17 cellular contexts compared by ENCODE assay signal in genomic region chr12:121337416-121337815, GRCh38. TPM values are rescaled to one million over a fixed set of nuclear protein-coding genes. Genes with fewer than 3 reads are reported as not detected.
DNase-seq lines count a peak whose midpoint lies in the region; ATAC-seq and TF ChIP-seq lines count a peak whose summit lies in the region.
"Had no signal": no experiment of that assay in that cellular context is flagged by ENCODE, and none has a peak within 500 bp of the region (broad histone marks: within the 10 kb centered on the region; RNA-seq: fewer than 3 reads in every experiment).

No MANE protein-coding gene starts in this region.

- peaks cover 65% of the 10 kb centered on the region for H3K36me3 Mint-ChIP-seq in activated CD4-positive, alpha-beta T cell treated with anti-CD3 and anti-CD28 coated beads, Interleukin-2, amount 10 ng/mL, durations not matched to agents 24 days and 14 days (ENCODE audit: low read depth)
- peaks cover 41% of the 10 kb centered on the region for H3K36me3 Mint-ChIP-seq in activated CD4-positive, alpha-beta T cell treated with anti-CD3 and anti-CD28 coated beads, Interleukin-2, amount 10 ng/mL, durations not matched to agents 7 days and 5 days (ENCODE audit: low read depth)
- peaks cover 75% of the 10 kb centered on the region for H3K36me3 Mint-ChIP-seq in dendritic cell treated with granulocyte-macrophage colony-stimulating factor and Interleukin-4, amounts not matched to agents 40 ng/mL and 50 ng/mL, for 4 days (ENCODE audit: low read depth)
- H3K36me3 Mint-ChIP-seq in stimulated activated effector memory CD8-positive, alpha-beta T cell treated with anti-CD3 and anti-CD28 coated beads, Interleukin-12 subunit alpha, Interleukin-12 subunit beta, amount 100 ng/mL, for 72 hours = peaks cover 98% of the 10 kb centered on the region

- H3K9me3 ChIP-seq in thyroid gland = no peaks in the 10 kb centered on the region
- H3K9me3 ChIP-seq: BLaER1 treated with 17β-estradiol and CSF1 and Interleukin-3, amounts not matched to agents 10 nM and 100 nM had no signal

- H3K27ac ChIP-seq in VCaP (peak overlapping the region; percentile 34), thyroid gland (no peak overlapping the region)
- H3K27ac ChIP-seq: BLaER1 treated with 17β-estradiol and CSF1 and Interleukin-3, amounts not matched to agents 10 nM and 100 nM; HL-60 had no signal

- H3K4me1 ChIP-seq in thyroid gland = no peaks in the 10 kb centered on the region
- H3K4me1 ChIP-seq: BLaER1 treated with 17β-estradiol and CSF1 and Interleukin-3, amounts not matched to agents 10 nM and 100 nM had no signal

- no peak for DNase-seq in activated CD4-positive, alpha-beta T cell treated with anti-CD3 and anti-CD28 coated beads, Interleukin-2, amount 10 ng/mL, durations not matched to agents 24 days and 14 days
- DNase-seq in activated CD4-positive, alpha-beta T cell treated with anti-CD3 and anti-CD28 coated beads, Interleukin-2, amount 10 ng/mL, durations not matched to agents 7 days and 5 days = no peak
- DNase-seq in stimulated activated effector memory CD8-positive, alpha-beta T cell treated with anti-CD3 and anti-CD28 coated beads, Interleukin-12 subunit alpha, Interleukin-12 subunit beta, amount 100 ng/mL, for 72 hours (ENCODE audit: low spot score in 2 of 2) = no peak
- DNase-seq in thyroid gland = no peak
- DNase-seq: DMS153, MV-4-11, NCI-H1417, NCI-H1930, NCI-H69, SHP77 had no signal

- peaks cover 3% of the 10 kb centered on the region for H3K4me1 Mint-ChIP-seq in activated CD4-positive, alpha-beta T cell treated with anti-CD3 and anti-CD28 coated beads, Interleukin-2, amount 10 ng/mL, durations not matched to agents 24 days and 14 days
- no peaks in the 10 kb centered on the region for H3K4me1 Mint-ChIP-seq in activated CD4-positive, alpha-beta T cell treated with anti-CD3 and anti-CD28 coated beads, Interleukin-2, amount 10 ng/mL, durations not matched to agents 7 days and 5 days
- peaks cover 5% of the 10 kb centered on the region for H3K4me1 Mint-ChIP-seq in dendritic cell treated with granulocyte-macrophage colony-stimulating factor and Interleukin-4, amounts not matched to agents 40 ng/mL and 50 ng/mL, for 4 days (ENCODE audit: low read depth)
- no peaks in the 10 kb centered on the region for H3K4me1 Mint-ChIP-seq in stimulated activated effector memory CD8-positive, alpha-beta T cell treated with anti-CD3 and anti-CD28 coated beads, Interleukin-12 subunit alpha, Interleukin-12 subunit beta, amount 100 ng/mL, for 72 hours

- CTCF ChIA-PET in activated CD4-positive, alpha-beta T cell treated with anti-CD3 and anti-CD28 coated beads, Interleukin-2, amount 10 ng/mL, durations not matched to agents 7 days and 5 days (lab: Charles Lee) = interaction anchor here (0.8 to 5.0 kb wide), 3 partner anchors 13 to 87 kb away, joined by 3 to 25 read pairs (median 4); no protein-coding TSS in a partner anchor

- no peaks in the 10 kb centered on the region for H3K27me3 Mint-ChIP-seq in activated CD4-positive, alpha-beta T cell treated with anti-CD3 and anti-CD28 coated beads, Interleukin-2, amount 10 ng/mL, durations not matched to agents 24 days and 14 days
- no peaks in the 10 kb centered on the region for H3K27me3 Mint-ChIP-seq in activated CD4-positive, alpha-beta T cell treated with anti-CD3 and anti-CD28 coated beads, Interleukin-2, amount 10 ng/mL, durations not matched to agents 7 days and 5 days
- no peaks in the 10 kb centered on the region for H3K27me3 Mint-ChIP-seq in dendritic cell treated with granulocyte-macrophage colony-stimulating factor and Interleukin-4, amounts not matched to agents 40 ng/mL and 50 ng/mL, for 4 days

- peaks cover 34 to 37% of the 10 kb centered on the region in 2 donors for H3K36me3 ChIP-seq in thyroid gland

- H3K4me3 ChIP-seq in thyroid gland (replicated peaks in 1 of 3) = no peak overlapping the region
- H3K4me3 ChIP-seq: BLaER1 treated with 17β-estradiol and CSF1 and Interleukin-3, amounts not matched to agents 10 nM and 100 nM had no signal

- POLR2A ChIA-PET in activated CD4-positive, alpha-beta T cell treated with anti-CD3 and anti-CD28 coated beads, Interleukin-2, amount 10 ng/mL, durations not matched to agents 7 days and 5 days (lab: Charles Lee) = no interaction called here

- TF ChIP-seq POLR2A in thyroid gland (IDR thresholded peaks at IDR 0.05) = no peak

- H3K27ac Mint-ChIP-seq in activated CD4-positive, alpha-beta T cell treated with anti-CD3 and anti-CD28 coated beads, Interleukin-2, amount 10 ng/mL, durations not matched to agents 24 days and 14 days = peak overlapping the region; percentile 2
- H3K27ac Mint-ChIP-seq in activated CD4-positive, alpha-beta T cell treated with anti-CD3 and anti-CD28 coated beads, Interleukin-2, amount 10 ng/mL, durations not matched to agents 7 days and 5 days = no peak overlapping the region
- H3K27ac Mint-ChIP-seq in dendritic cell treated with granulocyte-macrophage colony-stimulating factor and Interleukin-4, amounts not matched to agents 40 ng/mL and 50 ng/mL, for 4 days = peak overlapping the region; percentile 49
- H3K27ac Mint-ChIP-seq in stimulated activated effector memory CD8-positive, alpha-beta T cell treated with anti-CD3 and anti-CD28 coated beads, Interleukin-12 subunit alpha, Interleukin-12 subunit beta, amount 100 ng/mL, for 72 hours = peak overlapping the region; percentile 15

- TF ChIP-seq CTCF in VCaP (conservative IDR thresholded peaks at IDR 0.05) (no peak), thyroid gland (IDR thresholded peaks at IDR 0.05) (no peak)

- H3K9me3 Mint-ChIP-seq in activated CD4-positive, alpha-beta T cell treated with anti-CD3 and anti-CD28 coated beads, Interleukin-2, amount 10 ng/mL, durations not matched to agents 24 days and 14 days = no peaks in the 10 kb centered on the region
- H3K9me3 Mint-ChIP-seq in activated CD4-positive, alpha-beta T cell treated with anti-CD3 and anti-CD28 coated beads, Interleukin-2, amount 10 ng/mL, durations not matched to agents 7 days and 5 days = no peaks in the 10 kb centered on the region
- no peaks in the 10 kb centered on the region for H3K9me3 Mint-ChIP-seq in dendritic cell treated with granulocyte-macrophage colony-stimulating factor and Interleukin-4, amounts not matched to agents 40 ng/mL and 50 ng/mL, for 4 days
- no peaks in the 10 kb centered on the region for H3K9me3 Mint-ChIP-seq in stimulated activated effector memory CD8-positive, alpha-beta T cell treated with anti-CD3 and anti-CD28 coated beads, Interleukin-12 subunit alpha, Interleukin-12 subunit beta, amount 100 ng/mL, for 72 hours

- no peaks in the 10 kb centered on the region for H3K27me3 ChIP-seq in thyroid gland
- H3K27me3 ChIP-seq: BLaER1 treated with 17β-estradiol and CSF1 and Interleukin-3, amounts not matched to agents 10 nM and 100 nM had no signal

- WGBS in thyroid gland, 2 donors = 98 to 99% methylated on average over 4 of the region's 4 CpGs

- no peak for ATAC-seq in stimulated activated effector memory CD8-positive, alpha-beta T cell treated with anti-CD3 and anti-CD28 coated beads, Interleukin-12 subunit alpha, Interleukin-12 subunit beta, amount 100 ng/mL, for 72 hours
- ATAC-seq in GM21515 (IDR thresholded peaks at IDR 0.05; ENCODE audit: unreplicated experiment) = no peak
- ATAC-seq in GM21717 (IDR thresholded peaks at IDR 0.05; ENCODE audit: unreplicated experiment) = no peak
- ATAC-seq: HCT116 had no signal

- no peak overlapping the region for H3K4me3 Mint-ChIP-seq in activated CD4-positive, alpha-beta T cell treated with anti-CD3 and anti-CD28 coated beads, Interleukin-2, amount 10 ng/mL, durations not matched to agents 24 days and 14 days
- H3K4me3 Mint-ChIP-seq in activated CD4-positive, alpha-beta T cell treated with anti-CD3 and anti-CD28 coated beads, Interleukin-2, amount 10 ng/mL, durations not matched to agents 7 days and 5 days = no peak overlapping the region
- H3K4me3 Mint-ChIP-seq in dendritic cell treated with granulocyte-macrophage colony-stimulating factor and Interleukin-4, amounts not matched to agents 40 ng/mL and 50 ng/mL, for 4 days = no peak overlapping the region
- no peak overlapping the region for H3K4me3 Mint-ChIP-seq in stimulated activated effector memory CD8-positive, alpha-beta T cell treated with anti-CD3 and anti-CD28 coated beads, Interleukin-12 subunit alpha, Interleukin-12 subunit beta, amount 100 ng/mL, for 72 hours

- intact Hi-C loops in activated CD4-positive, alpha-beta T cell treated with anti-CD3 and anti-CD28 coated beads, Interleukin-2, amount 10 ng/mL, durations not matched to agents 24 days and 14 days (cut with micrococcal nuclease) = no loop called here
- intact Hi-C loops in dendritic cell treated with granulocyte-macrophage colony-stimulating factor and Interleukin-4, amounts not matched to agents 40 ng/mL and 50 ng/mL, for 4 days (cut with micrococcal nuclease) = no loop called here
- intact Hi-C loops in thyroid gland (cut with DNase I) = no loop called here

RNA-seq across cellular contexts. Expression of gene ANAPC5, which starts 14.8 kb away (rescaled TPM):
- total RNA-seq in activated CD4-positive, alpha-beta T cell treated with anti-CD3 and anti-CD28 coated beads, Interleukin-2, amount 10 ng/mL, durations not matched to agents 24 days and 14 days = 151 and 154 TPM in 2 replicates
- total RNA-seq in activated CD4-positive, alpha-beta T cell treated with anti-CD3 and anti-CD28 coated beads, Interleukin-2, amount 10 ng/mL, durations not matched to agents 7 days and 5 days = 100 to 1,000 TPM; 140 TPM
- total RNA-seq in thyroid gland = 100 to 1,000 TPM; 114 to 161 (median 135) TPM

RNA-seq across cellular contexts. Expression of gene CAMKK2, which starts 40.9 kb away (rescaled TPM):
- 37.4 and 38.2 TPM in 2 replicates for total RNA-seq in activated CD4-positive, alpha-beta T cell treated with anti-CD3 and anti-CD28 coated beads, Interleukin-2, amount 10 ng/mL, durations not matched to agents 24 days and 14 days
- 10 to 100 TPM; 31.2 to 32.4 TPM for total RNA-seq in activated CD4-positive, alpha-beta T cell treated with anti-CD3 and anti-CD28 coated beads, Interleukin-2, amount 10 ng/mL, durations not matched to agents 7 days and 5 days
- total RNA-seq in thyroid gland = 10 to 100 TPM; 34.1 to 38.4 (median 36.3) TPM
